1 cellular context compared by ENCODE assay signal in genomic region chr7:55420535-55420934, GRCh38.
TF ChIP-seq lines count a peak whose summit lies in the region.

No MANE protein-coding gene starts in this region.

TF ChIP-seq in HepG2, 621 proteins besides CTCF, POLR2A, EP300 and RAD21 (continued from another document):
- peak; percentile 42; the same call in 1 of the 2 replicates for TF ChIP-seq ARID5B (CRISPR knock-in tag; IDR thresholded peaks at IDR 0.05)
- TF ChIP-seq SOX13 (IDR thresholded peaks at IDR 0.05): no peak
- TF ChIP-seq SOX13 (CRISPR knock-in tag; conservative IDR thresholded peaks at IDR 0.05 in 1 of 2, IDR thresholded peaks at IDR 0.05 in 1 of 2): peak in 1 of 2 experiments; percentile 18; a peak in 1 of 4 replicates
- TF ChIP-seq ZNF609 (CRISPR knock-in tag; IDR thresholded peaks at IDR 0.05; ENCODE audit: borderline replicate concordance): peak; percentile 71; the same call in 1 of the 2 replicates
- TF ChIP-seq FOXP4 (CRISPR knock-in tag; IDR thresholded peaks at IDR 0.05): peak; percentile 67
- TF ChIP-seq SP5 (CRISPR knock-in tag; IDR thresholded peaks at IDR 0.05; ENCODE audit: borderline replicate concordance, low read depth): peak; percentile 71; the same call in 1 of the 2 replicates
- TF ChIP-seq GABPB1 (CRISPR knock-in tag; IDR thresholded peaks at IDR 0.05): no peak
- no peak for TF ChIP-seq ATM (IDR thresholded peaks at IDR 0.05; ENCODE audit: borderline replicate concordance)
- no peak for TF ChIP-seq HNRNPUL1 (IDR thresholded peaks at IDR 0.05; ENCODE audit: low read depth, low read length)
- TF ChIP-seq SALL1 (CRISPR knock-in tag; IDR thresholded peaks at IDR 0.05): peak; percentile 30; the same call in 1 of the 2 replicates
- peak; percentile 64 for TF ChIP-seq NR2F6 (IDR thresholded peaks at IDR 0.05)
- TF ChIP-seq NR2F6 (CRISPR knock-in tag; IDR thresholded peaks at IDR 0.05): no peak; the same call in 1 of the 2 replicates
- TF ChIP-seq RBFOX2 (IDR thresholded peaks at IDR 0.05; ENCODE audit: low read depth, low read length): no peak
- TF ChIP-seq ZNF589 (CRISPR knock-in tag; conservative IDR thresholded peaks at IDR 0.05): no peak
- no peak for TF ChIP-seq SOX6 (IDR thresholded peaks at IDR 0.05)
- TF ChIP-seq SOX6 (CRISPR knock-in tag; IDR thresholded peaks at IDR 0.05): peak; percentile 23; the same call in 1 of the 2 replicates
- TF ChIP-seq HDAC2 (CRISPR knock-in tag; IDR thresholded peaks at IDR 0.05): peak; percentile 46; the same call in 1 of the 2 replicates
- no peak for TF ChIP-seq CHD2 (IDR thresholded peaks at IDR 0.05; ENCODE audit: low read depth, low read length)
- 0 out of 2 replicates have a peak, but pooled peaks have one; percentile 17 for TF ChIP-seq BCL6 (CRISPR knock-in tag; IDR thresholded peaks at IDR 0.05)
